1 cellular context compared by ENCODE assay signal in genomic region chr1:46370214-46370633, GRCh38.
A peak's percentile ranks its signal among the peaks of the same experiment; 100 is the strongest.
TF ChIP-seq lines count a peak whose summit lies in the region.

No MANE protein-coding gene starts in this region.

TF ChIP-seq in GM12878, 131 proteins besides CTCF, POLR2A, EP300 and RAD21:
- TF ChIP-seq RUNX3 (IDR thresholded peaks at IDR 0.05; ENCODE audit: low read length) (peak; percentile 48; the same call in 1 of the 2 replicates), RAD51 (IDR thresholded peaks at IDR 0.05) (peak; percentile 84), SUZ12 (IDR thresholded peaks at IDR 0.05; ENCODE audit: unreplicated experiment) (no peak), MTA2 (IDR thresholded peaks at IDR 0.05; ENCODE audit: low read depth) (0 out of 2 replicates have a peak, but pooled peaks have one; percentile 33), ZNF687 (IDR thresholded peaks at IDR 0.05) (peak; percentile 76; the same call in 1 of the 2 replicates), EED (IDR thresholded peaks at IDR 0.05; ENCODE audit: low read depth) (0 out of 2 replicates have a peak, but pooled peaks have one; percentile 33), IRF4 (IDR thresholded peaks at IDR 0.05; ENCODE audit: low read depth, low read length) (peak; percentile 38; the same call in 1 of the 2 replicates), JUNB (IDR thresholded peaks at IDR 0.05) (peak; percentile 70), ZNF384 (IDR thresholded peaks at IDR 0.05; ENCODE audit: borderline replicate concordance, low read depth, low read length) (peak; percentile 71), STAT1 (conservative IDR thresholded peaks at IDR 0.05) (no peak), TCF7 (IDR thresholded peaks at IDR 0.05; ENCODE audit: borderline replicate concordance) (no peak), RCOR1 (conservative IDR thresholded peaks at IDR 0.05; ENCODE audit: low read depth, low read length) (no peak), USF1 (IDR thresholded peaks at IDR 0.05; ENCODE audit: borderline replicate concordance, extremely low read length, insufficient read depth, low read depth, low read length) (peak; percentile 80)
